Comparison of ENCODE assay signal across 9 cellular contexts in the genomic region with DNA sequence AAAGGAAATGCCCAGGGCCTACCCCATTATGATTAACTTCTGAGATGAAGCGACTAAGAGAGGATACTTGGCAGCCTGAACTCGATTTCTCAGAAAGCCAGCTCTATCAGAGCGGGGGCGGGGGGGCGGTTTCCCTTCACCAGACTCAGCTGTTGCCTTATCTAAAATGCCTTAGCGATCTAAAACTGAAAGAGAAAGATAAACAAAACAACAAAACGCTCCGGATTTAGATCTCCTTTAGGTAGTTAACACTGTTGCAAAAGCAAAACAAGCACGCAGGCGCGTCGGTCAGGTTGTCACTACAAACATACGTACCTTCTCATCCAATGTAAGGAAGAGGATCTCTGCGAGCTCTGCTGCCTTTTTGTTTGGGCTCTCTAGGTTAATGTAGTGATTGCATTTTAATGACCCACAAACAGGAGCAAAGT. TPM values are rescaled to one million over a fixed set of nuclear protein-coding genes. Genes with fewer than 3 reads are reported as not detected.
A peak's percentile ranks its signal among the peaks of the same experiment; 100 is the strongest.
DNase-seq lines count a peak whose midpoint lies in the region; ATAC-seq and TF ChIP-seq lines count a peak whose summit lies in the region.
"Had no signal": no experiment of that assay in that cellular context is flagged by ENCODE, and none has a peak within 500 bp of the region (broad histone marks: within the 10 kb centered on the region; RNA-seq: fewer than 3 reads in every experiment).

No MANE protein-coding gene starts in this region.

- WGBS in right lobe of liver (ENCODE audit: insufficient coverage, low coverage, low lambda C conversion rate, missing lambda C conversion rate), result under 1% methylated on average over 14 of the region's 14 CpGs

- H3K27ac ChIP-seq in coronary artery, result peak overlapping the region; percentile 61 to 88
- peak overlapping the region in 1 of 3 donors; percentile 80 for H3K27ac ChIP-seq in right lobe of liver
- H3K27ac ChIP-seq: BLaER1 had no signal

- no peaks in the 10 kb centered on the region for H3K4me1 ChIP-seq in right lobe of liver
- H3K4me1 ChIP-seq: BLaER1 had no signal

- H3K4me3 ChIP-seq in coronary artery (peak overlapping the region; percentile 86), right lobe of liver (peak overlapping the region; percentile 65 to 71 (median 66))

- no peak for TF ChIP-seq POLR2A in right lobe of liver (IDR thresholded peaks at IDR 0.05)

- no peaks in the 10 kb centered on the region for H3K27me3 ChIP-seq in right lobe of liver

- H3K9me3 ChIP-seq in right lobe of liver, result no peaks in the 10 kb centered on the region
- H3K9me3 ChIP-seq: BLaER1 had no signal

- DNase-seq in NCI-H1105 treated with DMSO at 0.1 percent for 48 hours (lab: John Stamatoyannopoulos, UW), result peak; percentile 3
- DNase-seq in NCI-H1105 (lab: John Stamatoyannopoulos, UW), result no peak
- no peak for DNase-seq in coronary artery (ENCODE audit: low spot score)
- peak; percentile 57 to 78 (median 63) for DNase-seq in right lobe of liver
- DNase-seq in stimulated activated CD8-positive, alpha-beta memory T cell treated with anti-CD3 and anti-CD28 coated beads, Interleukin-12 subunit alpha, Interleukin-12 subunit beta, amount 100 ng/mL, for 24 hours (ENCODE audit: extremely low read depth), result peak; percentile 14
- DNase-seq in AG08396 (ENCODE audit: low spot score), result no peak

- peak; percentile 41 for ATAC-seq in HG02884 (IDR thresholded peaks at IDR 0.05; ENCODE audit: unreplicated experiment)
- peak; percentile 9; the same call in 1 of the 3 replicates for ATAC-seq in SK-N-SH treated with all-trans-retinoic acid at 6 μM for 48 hours
- ATAC-seq in right lobe of liver, result peak; percentile 26 to 57 (median 44)

- TF ChIP-seq CTCF in coronary artery (IDR thresholded peaks at IDR 0.05) (no peak), right lobe of liver (IDR thresholded peaks at IDR 0.05) (no peak)

- intact Hi-C loops in right lobe of liver (cut with DNase I), result loop anchor here in 1 of 2 donors (10.0 kb wide), 1 partner anchor 213 kb away; no protein-coding TSS in a partner anchor

- H3K36me3 ChIP-seq in right lobe of liver, result no peaks in the 10 kb centered on the region
- H3K36me3 ChIP-seq: BLaER1 had no signal

TF ChIP-seq in SK-N-SH treated with all-trans-retinoic acid at 6 μM for 48 hours, 23 proteins besides CTCF, POLR2A, EP300 and RAD21:
- TF ChIP-seq, protein P1, sequence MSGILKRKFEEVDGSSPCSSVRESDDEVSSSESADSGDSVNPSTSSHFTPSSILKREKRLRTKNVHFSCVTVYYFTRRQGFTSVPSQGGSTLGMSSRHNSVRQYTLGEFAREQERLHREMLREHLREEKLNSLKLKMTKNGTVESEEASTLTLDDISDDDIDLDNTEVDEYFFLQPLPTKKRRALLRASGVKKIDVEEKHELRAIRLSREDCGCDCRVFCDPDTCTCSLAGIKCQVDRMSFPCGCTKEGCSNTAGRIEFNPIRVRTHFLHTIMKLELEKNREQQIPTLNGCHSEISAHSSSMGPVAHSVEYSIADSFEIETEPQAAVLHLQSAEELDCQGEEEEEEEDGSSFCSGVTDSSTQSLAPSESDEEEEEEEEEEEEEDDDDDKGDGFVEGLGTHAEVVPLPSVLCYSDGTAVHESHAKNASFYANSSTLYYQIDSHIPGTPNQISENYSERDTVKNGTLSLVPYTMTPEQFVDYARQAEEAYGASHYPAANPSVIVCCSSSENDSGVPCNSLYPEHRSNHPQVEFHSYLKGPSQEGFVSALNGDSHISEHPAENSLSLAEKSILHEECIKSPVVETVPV (CRISPR knock-in tag; IDR thresholded peaks at IDR 0.05), result no peak
- TF ChIP-seq ZNF70 (CRISPR knock-in tag; IDR thresholded peaks at IDR 0.05), result no peak
- no peak for TF ChIP-seq ZC3H10 (CRISPR knock-in tag; IDR thresholded peaks at IDR 0.05)
- no peak for TF ChIP-seq ZFP3 (CRISPR knock-in tag; IDR thresholded peaks at IDR 0.05)
- TF ChIP-seq ESRRG (CRISPR knock-in tag; IDR thresholded peaks at IDR 0.05), result no peak
- TF ChIP-seq, protein P2, sequence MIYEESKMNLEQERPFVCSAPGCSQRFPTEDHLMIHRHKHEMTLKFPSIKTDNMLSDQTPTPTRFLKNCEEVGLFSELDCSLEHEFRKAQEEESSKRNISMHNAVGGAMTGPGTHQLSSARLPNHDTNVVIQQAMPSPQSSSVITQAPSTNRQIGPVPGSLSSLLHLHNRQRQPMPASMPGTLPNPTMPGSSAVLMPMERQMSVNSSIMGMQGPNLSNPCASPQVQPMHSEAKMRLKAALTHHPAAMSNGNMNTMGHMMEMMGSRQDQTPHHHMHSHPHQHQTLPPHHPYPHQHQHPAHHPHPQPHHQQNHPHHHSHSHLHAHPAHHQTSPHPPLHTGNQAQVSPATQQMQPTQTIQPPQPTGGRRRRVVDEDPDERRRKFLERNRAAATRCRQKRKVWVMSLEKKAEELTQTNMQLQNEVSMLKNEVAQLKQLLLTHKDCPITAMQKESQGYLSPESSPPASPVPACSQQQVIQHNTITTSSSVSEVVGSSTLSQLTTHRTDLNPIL (CRISPR knock-in tag; IDR thresholded peaks at IDR 0.05; ENCODE audit: low read depth), result no peak
- no peak for TF ChIP-seq SNAI2 (CRISPR knock-in tag; IDR thresholded peaks at IDR 0.05)
- no peak for TF ChIP-seq CSDC2 (CRISPR knock-in tag; IDR thresholded peaks at IDR 0.05)
- no peak for TF ChIP-seq PPARA (CRISPR knock-in tag; IDR thresholded peaks at IDR 0.05; ENCODE audit: borderline replicate concordance)
- no peak for TF ChIP-seq ARNTL (CRISPR knock-in tag; IDR thresholded peaks at IDR 0.05; ENCODE audit: borderline replicate concordance, low read depth)
- no peak for TF ChIP-seq ISL1 (CRISPR knock-in tag; IDR thresholded peaks at IDR 0.05)

RNA-seq across cellular contexts. Expression of a gene that starts 1.1 kb away (rescaled TPM):
- 10 to 100 TPM in 1 of 6 experiments, 1 to 10 TPM in 5; 2.5 to 12.0 (median 4.2) TPM for total RNA-seq in right lobe of liver

Comparison
In these comparisons a context has a peak if more than half of its experiments do, and no peak if none do; other contexts are left out.
1. DNase-seq: peak in NCI-H1105 treated with DMSO at 0.1 percent for 48 hours (single experiment), right lobe of liver (3 of 3) and stimulated activated CD8-positive, alpha-beta memory T cell treated with anti-CD3 and anti-CD28 coated beads, Interleukin-12 subunit alpha, Interleukin-12 subunit beta, amount 100 ng/mL, for 24 hours (single experiment); none in NCI-H1105 (single experiment), coronary artery (single experiment) and AG08396 (single experiment).
2. Peak in every context shown above with its lines, with median percentiles within 50 percentile points of each other: ATAC-seq.